1 cellular context compared by ENCODE assay signal in genomic region chr13:60211548-60211947, GRCh38.
TF ChIP-seq lines count a peak whose summit lies in the region.

No MANE protein-coding gene starts in this region.

TF ChIP-seq in WTC11, 78 proteins besides CTCF, POLR2A, EP300 and RAD21 (continued from another document):
- no peak for TF ChIP-seq MLX (CRISPR knock-in tag; IDR thresholded peaks at IDR 0.05)
- TF ChIP-seq GABPB1 (CRISPR knock-in tag; IDR thresholded peaks at IDR 0.05), result no peak
